ENCODE assay signal across 1 cellular context in genomic region chr5:148913985-148914421, GRCh38.
TF ChIP-seq lines count a peak whose summit lies in the region.

No MANE protein-coding gene starts in this region.

TF ChIP-seq in WTC11, 78 proteins besides CTCF, POLR2A, EP300 and RAD21 (continued from another document):
- TF ChIP-seq AR (CRISPR knock-in tag; IDR thresholded peaks at IDR 0.05) (no peak), ELF4 (CRISPR knock-in tag; IDR thresholded peaks at IDR 0.05; ENCODE audit: low read depth) (no peak), MXD4 (CRISPR knock-in tag; IDR thresholded peaks at IDR 0.05; ENCODE audit: borderline replicate concordance) (no peak), SMAD3 (CRISPR knock-in tag; IDR thresholded peaks at IDR 0.05; ENCODE audit: borderline replicate concordance) (no peak), AFF4 (CRISPR knock-in tag; IDR thresholded peaks at IDR 0.05; ENCODE audit: borderline replicate concordance) (no peak), ZNF219 (CRISPR knock-in tag; IDR thresholded peaks at IDR 0.05; ENCODE audit: borderline replicate concordance) (no peak), ATF1 (CRISPR knock-in tag; IDR thresholded peaks at IDR 0.05) (no peak), TEAD1 (CRISPR knock-in tag; IDR thresholded peaks at IDR 0.05) (no peak), KAT7 (CRISPR knock-in tag; IDR thresholded peaks at IDR 0.05; ENCODE audit: borderline replicate concordance) (no peak), PREB (CRISPR knock-in tag; IDR thresholded peaks at IDR 0.05; ENCODE audit: borderline replicate concordance) (no peak), ZMAT4 (CRISPR knock-in tag; IDR thresholded peaks at IDR 0.05) (no peak), ZNF317 (CRISPR knock-in tag; IDR thresholded peaks at IDR 0.05; ENCODE audit: borderline replicate concordance, low read depth) (no peak), FOXP1 (CRISPR knock-in tag; IDR thresholded peaks at IDR 0.05; ENCODE audit: borderline replicate concordance) (no peak)
